1 cellular context compared by ENCODE assay signal in genomic region chr14:85811340-85811739, GRCh38.
TF ChIP-seq lines count a peak whose summit lies in the region.

No MANE protein-coding gene starts in this region.

TF ChIP-seq in GM23338, 12 proteins besides CTCF, POLR2A, EP300 and RAD21 (continued from another document):
- TF ChIP-seq REST (IDR thresholded peaks at IDR 0.05; ENCODE audit: unreplicated experiment) = no peak
- no peak for TF ChIP-seq ETS1 (IDR thresholded peaks at IDR 0.05)
- TF ChIP-seq ZNF462 (CRISPR knock-in tag; IDR thresholded peaks at IDR 0.05) = no peak
- TF ChIP-seq STAT1 (IDR thresholded peaks at IDR 0.05; ENCODE audit: unreplicated experiment) = no peak
- TF ChIP-seq JUNB (IDR thresholded peaks at IDR 0.05; ENCODE audit: unreplicated experiment) = no peak
